Comparison of ENCODE assay signal across 9 cellular contexts in the genomic region with DNA sequence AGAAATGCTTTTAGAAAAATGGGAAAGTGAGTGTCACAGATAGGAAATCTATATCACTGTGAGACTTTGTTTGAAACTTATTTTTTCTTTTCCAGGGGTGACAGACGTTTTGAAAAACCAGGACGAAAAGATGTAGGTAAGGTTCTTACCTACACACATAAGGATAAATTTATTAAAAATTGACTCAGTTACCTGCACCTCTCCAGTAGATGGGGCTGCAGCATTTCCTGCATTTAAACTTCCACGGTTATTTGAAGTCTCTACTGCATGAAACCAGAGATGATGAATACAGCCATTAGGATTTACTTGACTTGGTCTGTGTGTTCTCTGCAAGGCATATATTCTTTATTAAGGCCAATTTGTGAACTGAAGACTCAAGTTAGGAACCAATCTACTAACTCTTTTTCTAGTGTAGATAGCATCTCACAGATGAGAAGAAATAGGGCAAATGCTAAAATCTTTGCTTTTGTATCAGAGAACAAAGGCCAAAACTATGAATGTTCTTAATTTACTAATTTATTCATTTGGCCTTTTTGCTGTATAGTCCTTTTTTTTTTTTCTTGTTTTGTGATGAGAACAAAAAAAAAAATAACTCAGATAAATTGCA. TPM values are rescaled to one million over a fixed set of nuclear protein-coding genes. Genes with fewer than 3 reads are reported as not detected.
DNase-seq lines count a peak whose midpoint lies in the region; ATAC-seq, FAIRE-seq and TF ChIP-seq lines count a peak whose summit lies in the region.
"Had no signal": no experiment of that assay in that cellular context is flagged by ENCODE, and none has a peak within 500 bp of the region (broad histone marks: within the 10 kb centered on the region; RNA-seq: fewer than 3 reads in every experiment).

No MANE protein-coding gene starts in this region.

- FAIRE-seq in GM12892 (lab: Jason Lieb, UNC) = peak; percentile 24

- DNase-seq in Ammon's horn (ENCODE audit: low spot score) (peak; percentile 13), GM12892 (ENCODE audit: insufficient read length) (no peak), NCI-H526 treated with DMSO at 0.1 percent for 48 hours (lab: John Stamatoyannopoulos, UW) (peak; percentile 15), amniotic stem cell (lab: John Stamatoyannopoulos, UW) (peak; percentile 12), left kidney (ENCODE audit: low read depth, low spot score) (peak; percentile 77)

- no peak for TF ChIP-seq POLR2A in GM12892 (IDR thresholded peaks at IDR 0.05; ENCODE audit: low read depth, low read length)

- ATAC-seq in HG03108 (IDR thresholded peaks at IDR 0.05; ENCODE audit: unreplicated experiment) (no peak), GM19324 (IDR thresholded peaks at IDR 0.05; ENCODE audit: low FRiP score, unreplicated experiment) (no peak), HG02981 (IDR thresholded peaks at IDR 0.05; ENCODE audit: unreplicated experiment) (no peak)

RNA-seq across cellular contexts. Expression of a gene that starts 15.0 kb away (rescaled TPM):
- polyA plus RNA-seq in GM12892 (2012; ENCODE audit: missing spikeins) = 0.89 TPM
- polyA plus RNA-seq: lung had no signal
